ENCODE assay signal across 24 cellular contexts in genomic region chr2:110871637-110872036, GRCh38.
DNase-seq lines count a peak whose midpoint lies in the region; ATAC-seq and TF ChIP-seq lines count a peak whose summit lies in the region.
"Had no signal": no experiment of that assay in that cellular context is flagged by ENCODE, and none has a peak within 500 bp of the region (broad histone marks: within the 10 kb centered on the region; RNA-seq: fewer than 3 reads in every experiment).

No MANE protein-coding gene starts in this region.

- H3K9me3 Mint-ChIP-seq in activated CD4-positive, alpha-beta memory T cell treated with anti-CD3 and anti-CD28 coated beads for 36 hours, result no peaks in the 10 kb centered on the region
- no peaks in the 10 kb centered on the region for H3K9me3 Mint-ChIP-seq in activated CD4-positive, alpha-beta memory T cell treated with anti-CD3 and anti-CD28 coated beads, Interleukin-2, amount 10 ng/mL, durations not matched to agents 7 days and 5 days
- H3K9me3 Mint-ChIP-seq in activated T-helper 1 cell treated with anti-CD3 and anti-CD28 coated beads, Interleukin-12 subunit alpha, Interleukin-12 subunit beta, Interleukin-2, Interleukin-4 antibody, amounts not matched to agents 30 ng/mL and 10 ng/mL and 1 ng/mL, durations not matched to agents 14 hours and 24 hours and 36 hours, result no peaks in the 10 kb centered on the region
- H3K9me3 Mint-ChIP-seq in naive thymus-derived CD8-positive, alpha-beta T cell, result no peaks in the 10 kb centered on the region
- H3K9me3 Mint-ChIP-seq: activated B cell treated with CpG ODN at 0.5 μM for 24 hours had no signal

- no peak overlapping the region for H3K27ac Mint-ChIP-seq in activated CD4-positive, alpha-beta memory T cell treated with anti-CD3 and anti-CD28 coated beads for 36 hours
- H3K27ac Mint-ChIP-seq in activated CD4-positive, alpha-beta memory T cell treated with anti-CD3 and anti-CD28 coated beads, Interleukin-2, amount 10 ng/mL, durations not matched to agents 7 days and 5 days, result no peak overlapping the region
- no peak overlapping the region for H3K27ac Mint-ChIP-seq in activated T-helper 1 cell treated with anti-CD3 and anti-CD28 coated beads, Interleukin-12 subunit alpha, Interleukin-12 subunit beta, Interleukin-2, Interleukin-4 antibody, amounts not matched to agents 30 ng/mL and 10 ng/mL and 1 ng/mL, durations not matched to agents 14 hours and 24 hours and 36 hours
- H3K27ac Mint-ChIP-seq in naive thymus-derived CD8-positive, alpha-beta T cell, result peak overlapping the region in 5 of 10 donors; percentile 4 to 74 (median 41)
- H3K27ac Mint-ChIP-seq: activated B cell treated with CpG ODN at 0.5 μM for 24 hours had no signal

- H3K36me3 Mint-ChIP-seq in activated CD4-positive, alpha-beta memory T cell treated with anti-CD3 and anti-CD28 coated beads for 36 hours, result no peaks in the 10 kb centered on the region
- H3K36me3 Mint-ChIP-seq in activated CD4-positive, alpha-beta memory T cell treated with anti-CD3 and anti-CD28 coated beads, Interleukin-2, amount 10 ng/mL, durations not matched to agents 7 days and 5 days (ENCODE audit: low read depth), result no peaks in the 10 kb centered on the region
- peaks cover 3% of the 10 kb centered on the region for H3K36me3 Mint-ChIP-seq in activated T-helper 1 cell treated with anti-CD3 and anti-CD28 coated beads, Interleukin-12 subunit alpha, Interleukin-12 subunit beta, Interleukin-2, Interleukin-4 antibody, amounts not matched to agents 30 ng/mL and 10 ng/mL and 1 ng/mL, durations not matched to agents 14 hours and 24 hours and 36 hours (ENCODE audit: low read depth)
- H3K36me3 Mint-ChIP-seq in naive thymus-derived CD8-positive, alpha-beta T cell, result no peaks in the 10 kb centered on the region

- peaks cover 19% of the 10 kb centered on the region for H3K4me1 Mint-ChIP-seq in activated CD4-positive, alpha-beta memory T cell treated with anti-CD3 and anti-CD28 coated beads for 36 hours (ENCODE audit: low read depth)
- peaks cover 65% of the 10 kb centered on the region for H3K4me1 Mint-ChIP-seq in activated CD4-positive, alpha-beta memory T cell treated with anti-CD3 and anti-CD28 coated beads, Interleukin-2, amount 10 ng/mL, durations not matched to agents 7 days and 5 days
- peaks cover 69% of the 10 kb centered on the region for H3K4me1 Mint-ChIP-seq in activated T-helper 1 cell treated with anti-CD3 and anti-CD28 coated beads, Interleukin-12 subunit alpha, Interleukin-12 subunit beta, Interleukin-2, Interleukin-4 antibody, amounts not matched to agents 30 ng/mL and 10 ng/mL and 1 ng/mL, durations not matched to agents 14 hours and 24 hours and 36 hours (ENCODE audit: low read depth)
- peaks cover 17 to 63% (median 22%) of the 10 kb centered on the region in 4 donors for H3K4me1 Mint-ChIP-seq in naive thymus-derived CD8-positive, alpha-beta T cell

- DNase-seq in activated CD4-positive, alpha-beta memory T cell treated with anti-CD3 and anti-CD28 coated beads for 36 hours, result peak; percentile 70
- no peak for DNase-seq in activated CD4-positive, alpha-beta memory T cell treated with anti-CD3 and anti-CD28 coated beads, Interleukin-2, amount 10 ng/mL, durations not matched to agents 7 days and 5 days
- peak; percentile 25 for DNase-seq in GM10266 (ENCODE audit: extremely low spot score)
- peak; percentile 34 for DNase-seq in activated T-helper 1 cell treated with anti-CD3 and anti-CD28 coated beads, Interleukin-12 subunit alpha, Interleukin-12 subunit beta, Interleukin-2, Interleukin-4 antibody, amounts not matched to agents 30 ng/mL and 10 ng/mL and 1 ng/mL, durations not matched to agents 14 hours and 24 hours and 36 hours (ENCODE audit: low spot score)
- DNase-seq in HK-2 (ENCODE audit: unreplicated experiment), result no peak
- no peak for DNase-seq in naive thymus-derived CD8-positive, alpha-beta T cell
- DNase-seq: activated B cell treated with CpG ODN at 0.5 μM for 24 hours; activated gamma-delta T cell treated with Interleukin-2 at 50 U/mL for 16 hours; anterior cingulate cortex; Calu3; Karpas-422; NCI-H1092; NCI-H187 treated with DMSO at 0.1 percent for 48 hours; NCI-H226; NCI-H774; occipital lobe; OCI-M1; small intestine; stimulated activated CD4-positive, alpha-beta T cell treated with anti-CD3 and anti-CD28 coated beads, Interleukin-4, amount 100 ng/mL, for 4 hours; T1000; trophoblast cell had no signal

- CTCF ChIA-PET in activated CD4-positive, alpha-beta memory T cell treated with anti-CD3 and anti-CD28 coated beads for 36 hours (lab: Charles Lee), result no interaction called here
- CTCF ChIA-PET in activated CD4-positive, alpha-beta memory T cell treated with anti-CD3 and anti-CD28 coated beads, Interleukin-2, amount 10 ng/mL, durations not matched to agents 7 days and 5 days (lab: Charles Lee), result interaction anchor here (0.7 to 2.0 kb wide), 3 partner anchors 10 to 34 kb away, joined by 3 to 7 read pairs (median 3); no protein-coding TSS in a partner anchor

- peaks cover 48% of the 10 kb centered on the region for H3K27me3 Mint-ChIP-seq in activated CD4-positive, alpha-beta memory T cell treated with anti-CD3 and anti-CD28 coated beads for 36 hours
- peaks cover 18% of the 10 kb centered on the region for H3K27me3 Mint-ChIP-seq in activated CD4-positive, alpha-beta memory T cell treated with anti-CD3 and anti-CD28 coated beads, Interleukin-2, amount 10 ng/mL, durations not matched to agents 7 days and 5 days
- H3K27me3 Mint-ChIP-seq in activated T-helper 1 cell treated with anti-CD3 and anti-CD28 coated beads, Interleukin-12 subunit alpha, Interleukin-12 subunit beta, Interleukin-2, Interleukin-4 antibody, amounts not matched to agents 30 ng/mL and 10 ng/mL and 1 ng/mL, durations not matched to agents 14 hours and 24 hours and 36 hours (ENCODE audit: insufficient read depth), result peaks cover 14% of the 10 kb centered on the region
- H3K27me3 Mint-ChIP-seq in naive thymus-derived CD8-positive, alpha-beta T cell, result peaks cover 0 to 2% (median 0%) of the 10 kb centered on the region in 5 donors

- TF ChIP-seq CTCF in GM10266 (IDR thresholded peaks at IDR 0.05; ENCODE audit: control insufficient read depth, insufficient read depth, low read depth, missing control alignments), result no peak

- peak; percentile 40 for ATAC-seq in HG02610 (IDR thresholded peaks at IDR 0.05; ENCODE audit: unreplicated experiment)
- ATAC-seq in naive thymus-derived CD8-positive, alpha-beta T cell, result no peak
- no peak for ATAC-seq in GM21825 (IDR thresholded peaks at IDR 0.05; ENCODE audit: unreplicated experiment)
- ATAC-seq: Right ventricle myocardium inferior had no signal

- POLR2A ChIA-PET in activated CD4-positive, alpha-beta memory T cell treated with anti-CD3 and anti-CD28 coated beads for 36 hours (lab: Charles Lee), result no interaction called here
- POLR2A ChIA-PET in activated CD4-positive, alpha-beta memory T cell treated with anti-CD3 and anti-CD28 coated beads, Interleukin-2, amount 10 ng/mL, durations not matched to agents 7 days and 5 days (lab: Charles Lee), result no interaction called here
- POLR2A ChIA-PET in naive thymus-derived CD8-positive, alpha-beta T cell (lab: Charles Lee), result interaction anchor here (1.9 to 4.5 kb wide), 2 partner anchors 10 to 13 kb away, joined by 13 to 14 read pairs; no protein-coding TSS in a partner anchor

- no peak overlapping the region for H3K4me3 Mint-ChIP-seq in activated CD4-positive, alpha-beta memory T cell treated with anti-CD3 and anti-CD28 coated beads for 36 hours
- H3K4me3 Mint-ChIP-seq in activated CD4-positive, alpha-beta memory T cell treated with anti-CD3 and anti-CD28 coated beads, Interleukin-2, amount 10 ng/mL, durations not matched to agents 7 days and 5 days, result no peak overlapping the region
- no peak overlapping the region for H3K4me3 Mint-ChIP-seq in activated T-helper 1 cell treated with anti-CD3 and anti-CD28 coated beads, Interleukin-12 subunit alpha, Interleukin-12 subunit beta, Interleukin-2, Interleukin-4 antibody, amounts not matched to agents 30 ng/mL and 10 ng/mL and 1 ng/mL, durations not matched to agents 14 hours and 24 hours and 36 hours
- no peak overlapping the region for H3K4me3 Mint-ChIP-seq in naive thymus-derived CD8-positive, alpha-beta T cell
- H3K4me3 Mint-ChIP-seq: activated B cell treated with CpG ODN at 0.5 μM for 24 hours had no signal

- intact Hi-C loops in activated CD4-positive, alpha-beta memory T cell treated with anti-CD3 and anti-CD28 coated beads for 36 hours (cut with micrococcal nuclease), result no loop called here
- intact Hi-C loops in activated T-helper 1 cell treated with anti-CD3 and anti-CD28 coated beads, Interleukin-12 subunit alpha, Interleukin-12 subunit beta, Interleukin-2, Interleukin-4 antibody, amounts not matched to agents 30 ng/mL and 10 ng/mL and 1 ng/mL, durations not matched to agents 14 hours and 24 hours and 36 hours (cut with micrococcal nuclease), result loop anchor here (1.0 to 2.0 kb wide), 3 partner anchors 11 to 67 kb away; no protein-coding TSS in a partner anchor

Comparison
In these comparisons a context has a peak if more than half of its experiments do, and no peak if none do; other contexts are left out.
1. DNase-seq: peak in activated CD4-positive, alpha-beta memory T cell treated with anti-CD3 and anti-CD28 coated beads for 36 hours (single experiment), GM10266 (single experiment) and activated T-helper 1 cell treated with anti-CD3 and anti-CD28 coated beads, Interleukin-12 subunit alpha, Interleukin-12 subunit beta, Interleukin-2, Interleukin-4 antibody, amounts not matched to agents 30 ng/mL and 10 ng/mL and 1 ng/mL, durations not matched to agents 14 hours and 24 hours and 36 hours (single experiment); none in activated CD4-positive, alpha-beta memory T cell treated with anti-CD3 and anti-CD28 coated beads, Interleukin-2, amount 10 ng/mL, durations not matched to agents 7 days and 5 days (single experiment), HK-2 (single experiment) and naive thymus-derived CD8-positive, alpha-beta T cell (0 of 10).